ENCODE assay signal across 12 cellular contexts in the genomic region with DNA sequence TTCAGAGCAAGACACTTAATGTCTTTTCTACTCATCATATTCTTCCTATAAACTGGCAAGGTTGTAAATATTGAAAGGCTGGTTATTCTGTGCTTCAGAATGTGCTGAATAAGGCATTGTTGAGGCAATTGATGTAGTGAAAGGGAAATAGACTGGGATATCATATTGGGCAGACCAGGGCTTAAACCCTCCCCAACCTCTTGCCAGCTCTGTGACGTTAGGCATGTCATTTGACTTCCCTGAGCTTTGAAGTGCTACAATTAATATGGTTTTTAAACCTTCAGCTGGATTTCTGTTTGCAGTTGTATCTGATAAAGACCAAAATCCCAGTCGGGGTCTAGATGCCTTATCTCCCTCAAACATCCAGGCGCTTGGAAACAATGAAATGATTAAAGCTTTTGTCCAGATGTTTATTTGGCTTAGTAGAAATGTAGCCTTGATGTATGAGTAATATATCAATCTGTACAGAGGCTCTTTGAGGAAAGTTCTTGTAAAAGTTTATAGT.
DNase-seq lines count a peak whose midpoint lies in the region.
"Had no signal": no experiment of that assay in that cellular context is flagged by ENCODE, and none has a peak within 500 bp of the region (broad histone marks: within the 10 kb centered on the region; RNA-seq: fewer than 3 reads in every experiment).

No MANE protein-coding gene starts in this region.

- DNase-seq in DMS53 (lab: John Stamatoyannopoulos, UW) (peak; percentile 49), DMS53 treated with DMSO at 0.1 percent for 48 hours (lab: John Stamatoyannopoulos, UW; ENCODE audit: unreplicated experiment) (no peak), pons (ENCODE audit: low spot score) (peak; percentile 40), KG1 (lab: John Stamatoyannopoulos, UW) (no peak), Karpas-422 (no peak)
- no peak for DNase-seq in activated CD8-positive, alpha-beta memory T cell treated with anti-CD3 and anti-CD28 coated beads for 24 hours
- DNase-seq: 8988T, posterior cingulate gyrus, Right ventricle myocardium superior had no signal

- no peaks in the 10 kb centered on the region for H3K9me3 ChIP-seq in Karpas-422 (ENCODE audit: low read length)

- no peak overlapping the region for H3K9ac ChIP-seq in Karpas-422 (ENCODE audit: low read length)

- no peak overlapping the region for H3K27ac Mint-ChIP-seq in IgD-negative memory B cell
- H3K27ac Mint-ChIP-seq: dendritic cell treated with granulocyte-macrophage colony-stimulating factor and Interleukin-4, amounts not matched to agents 40 ng/mL and 50 ng/mL, for 4 days had no signal

- no peak overlapping the region for H2AFZ ChIP-seq in Karpas-422 (ENCODE audit: low read length)

- H3K4me3 ChIP-seq in Karpas-422 (ENCODE audit: low read length) = no peak overlapping the region

- no peaks in the 10 kb centered on the region for H3K79me2 ChIP-seq in Karpas-422 (ENCODE audit: low read length)

- peaks cover 3 to 8% (median 7%) of the 10 kb centered on the region in 3 donors for H3K4me1 Mint-ChIP-seq in IgD-negative memory B cell

- no peak overlapping the region for H3K4me2 ChIP-seq in Karpas-422 (ENCODE audit: low read depth, low read length, poor library complexity, severe bottlenecking)

- H3K27ac ChIP-seq in cingulate gyrus (ENCODE audit: low read depth, low read length) (peak overlapping the region; percentile 6), Karpas-422 (ENCODE audit: low read length) (no peak overlapping the region)

- H3K36me3 ChIP-seq in Karpas-422 (ENCODE audit: insufficient read depth, low read length) = no peaks in the 10 kb centered on the region

- peaks cover 5% of the 10 kb centered on the region; the same call in 1 of the 2 replicates for H3K4me1 ChIP-seq in Karpas-422 (ENCODE audit: low read length)

- no peaks in the 10 kb centered on the region for H3K27me3 ChIP-seq in Karpas-422 (ENCODE audit: low read length)

- peak overlapping the region in 3 of 4 donors; percentile 30 to 89 (median 89) for H3K4me3 Mint-ChIP-seq in IgD-negative memory B cell

- no peaks in the 10 kb centered on the region for H3K9me2 ChIP-seq in Karpas-422 (replicated peaks; ENCODE audit: insufficient read depth, low read length)

- no peaks in the 10 kb centered on the region for H4K20me1 ChIP-seq in Karpas-422 (ENCODE audit: insufficient read depth, low read depth, low read length)

- H3K27me3 Mint-ChIP-seq in IgD-negative memory B cell = peaks cover 11% of the 10 kb centered on the region

- peaks cover 0 to 1% (median 0%) of the 10 kb centered on the region in 3 donors for H3K9me3 Mint-ChIP-seq in IgD-negative memory B cell
- H3K9me3 Mint-ChIP-seq: dendritic cell treated with granulocyte-macrophage colony-stimulating factor and Interleukin-4, amounts not matched to agents 40 ng/mL and 50 ng/mL, for 4 days had no signal

- H3K36me3 Mint-ChIP-seq in IgD-negative memory B cell = no peaks in the 10 kb centered on the region

Comparison
In these comparisons a context has a peak if more than half of its experiments do, and no peak if none do; other contexts are left out.
1. DNase-seq: peak in DMS53 (single experiment) and pons (single experiment); none in DMS53 treated with DMSO at 0.1 percent for 48 hours (single experiment), activated CD8-positive, alpha-beta memory T cell treated with anti-CD3 and anti-CD28 coated beads for 24 hours (single experiment), KG1 (single experiment) and Karpas-422 (single experiment).